ENCODE assay signal across 1 cellular context in the genomic region with DNA sequence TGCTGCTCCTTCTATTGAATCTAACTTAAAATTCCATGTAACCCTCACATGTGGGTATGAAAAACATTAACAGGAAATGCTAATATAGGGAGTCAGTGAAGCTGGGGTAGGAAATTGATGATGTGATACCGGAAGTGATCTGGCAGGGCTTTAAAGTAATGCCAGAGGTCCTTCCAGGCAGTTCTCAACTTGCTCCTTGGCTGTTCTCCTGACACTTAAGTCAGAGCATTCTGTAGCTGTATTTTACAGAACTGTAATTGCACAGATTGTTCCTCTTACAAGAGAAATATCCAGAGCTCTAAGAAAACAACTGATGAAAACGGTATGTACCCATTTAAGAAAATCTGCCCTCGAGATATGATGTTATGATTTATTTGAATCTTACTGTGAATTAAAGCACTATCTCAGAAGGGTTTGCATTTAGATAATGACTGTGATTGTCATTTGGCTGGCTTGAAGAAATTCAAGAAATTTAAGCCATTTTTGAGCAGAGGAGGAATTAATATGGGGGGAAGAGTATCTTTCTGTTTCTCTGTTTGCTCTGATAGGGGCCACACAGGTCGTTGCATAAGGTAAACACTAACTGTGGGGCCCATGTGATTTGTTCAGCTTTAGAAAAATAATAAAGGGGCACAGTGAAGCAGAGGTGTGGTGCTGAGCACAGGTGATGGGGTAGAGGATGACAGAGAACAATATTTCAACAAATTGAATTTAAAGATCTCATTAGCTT.
TF ChIP-seq lines count a peak whose summit lies in the region.

No MANE protein-coding gene starts in this region.

TF ChIP-seq in IMR-90, 13 proteins besides CTCF, POLR2A, EP300 and RAD21:
- TF ChIP-seq RCOR1 (IDR thresholded peaks at IDR 0.05; ENCODE audit: insufficient replicate concordance, low read length): no peak
